16 cellular contexts compared by ENCODE assay signal in the genomic region with DNA sequence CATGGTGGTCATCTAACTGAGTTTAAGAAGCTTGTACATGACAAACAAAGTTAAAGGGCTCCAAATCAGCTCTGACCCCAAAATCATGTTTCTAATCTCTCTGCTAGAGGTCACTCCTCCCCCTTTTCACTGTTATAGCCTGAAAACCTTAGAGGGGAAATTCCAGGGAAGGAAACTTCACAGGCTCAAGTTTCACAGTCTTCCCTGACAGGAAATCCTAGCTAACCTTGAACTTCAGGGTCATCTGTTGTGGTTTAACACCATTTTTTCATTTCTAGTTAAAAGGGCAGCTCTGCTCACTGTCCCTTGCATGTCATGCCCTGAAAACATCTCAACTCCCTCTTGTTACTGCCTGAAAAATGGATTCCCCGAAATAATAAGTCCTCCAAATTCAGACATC.
A peak's percentile ranks its signal among the peaks of the same experiment; 100 is the strongest.
DNase-seq lines count a peak whose midpoint lies in the region; ATAC-seq and TF ChIP-seq lines count a peak whose summit lies in the region.
"Had no signal": no experiment of that assay in that cellular context is flagged by ENCODE, and none has a peak within 500 bp of the region (broad histone marks: within the 10 kb centered on the region; RNA-seq: fewer than 3 reads in every experiment).

No MANE protein-coding gene starts in this region.

- H3K36me3 Mint-ChIP-seq in HFFc6 (ENCODE audit: low read depth): no peaks in the 10 kb centered on the region

- no peak overlapping the region for H3K27ac Mint-ChIP-seq in HFFc6
- H3K27ac Mint-ChIP-seq: activated T-helper 17 cell treated with anti-CD3 and anti-CD28 coated beads, Interleukin-2, amount 50 U/mL, for 72 hours had no signal

- H3K4me3 Mint-ChIP-seq in HFFc6: no peak overlapping the region
- H3K4me3 Mint-ChIP-seq: activated T-helper 17 cell treated with anti-CD3 and anti-CD28 coated beads, Interleukin-2, amount 50 U/mL, for 72 hours had no signal

- H3K4me1 Mint-ChIP-seq in HFFc6 (ENCODE audit: low read depth): no peaks in the 10 kb centered on the region
- H3K4me1 Mint-ChIP-seq: activated T-helper 17 cell treated with anti-CD3 and anti-CD28 coated beads, Interleukin-2, amount 50 U/mL, for 72 hours had no signal

- peak; percentile 60 for DNase-seq in Daoy (ENCODE audit: low read depth)
- DNase-seq in NCI-H460 (ENCODE audit: extremely low read depth, low read depth): peak; percentile 33
- DNase-seq in iris pigment epithelial cell (ENCODE audit: low read depth): peak; percentile 22
- no peak for DNase-seq in activated CD4-positive, alpha-beta T cell treated with anti-CD3 and anti-CD28 coated beads for 1 hour
- DNase-seq in HFFc6: no peak
- no peak for DNase-seq in stimulated activated CD4-positive, alpha-beta T cell treated with anti-CD3 and anti-CD28 coated beads, Interleukin-4, amount 100 ng/mL, for 1 hour
- no peak for DNase-seq in central memory CD4-positive, alpha-beta T cell
- DNase-seq: activated CD4-positive, alpha-beta T cell treated with anti-CD3 and anti-CD28 coated beads, Interleukin-2, amount 50 U/mL, for 4 hours; aorta; Karpas-422; NCI-H187; NCI-H526 treated with DMSO at 0.1 percent for 48 hours; ovary; T-helper 2 cell had no signal

- peak; percentile 58 for ATAC-seq in GM21447 (IDR thresholded peaks at IDR 0.05; ENCODE audit: unreplicated experiment)
- ATAC-seq: activated T-helper 17 cell treated with anti-CD3 and anti-CD28 coated beads, Interleukin-2, amount 50 U/mL, for 72 hours had no signal

- no peak for TF ChIP-seq CTCF in HFFc6 (IDR thresholded peaks at IDR 0.05)

- H3K9me3 Mint-ChIP-seq in HFFc6: peaks cover 65% of the 10 kb centered on the region

- H3K27me3 Mint-ChIP-seq in HFFc6 (ENCODE audit: insufficient read depth): peaks cover 2% of the 10 kb centered on the region; the same call in 1 of the 2 replicates
- H3K27me3 Mint-ChIP-seq: activated T-helper 17 cell treated with anti-CD3 and anti-CD28 coated beads, Interleukin-2, amount 50 U/mL, for 72 hours had no signal

Comparison
In these comparisons a context has a peak if more than half of its experiments do, and no peak if none do; other contexts are left out.
1. DNase-seq: peak in Daoy (single experiment), NCI-H460 (single experiment) and iris pigment epithelial cell (single experiment); none in activated CD4-positive, alpha-beta T cell treated with anti-CD3 and anti-CD28 coated beads for 1 hour (single experiment), HFFc6 (single experiment), stimulated activated CD4-positive, alpha-beta T cell treated with anti-CD3 and anti-CD28 coated beads, Interleukin-4, amount 100 ng/mL, for 1 hour (single experiment) and central memory CD4-positive, alpha-beta T cell (single experiment).